21 cellular contexts compared by ENCODE assay signal in the genomic region with DNA sequence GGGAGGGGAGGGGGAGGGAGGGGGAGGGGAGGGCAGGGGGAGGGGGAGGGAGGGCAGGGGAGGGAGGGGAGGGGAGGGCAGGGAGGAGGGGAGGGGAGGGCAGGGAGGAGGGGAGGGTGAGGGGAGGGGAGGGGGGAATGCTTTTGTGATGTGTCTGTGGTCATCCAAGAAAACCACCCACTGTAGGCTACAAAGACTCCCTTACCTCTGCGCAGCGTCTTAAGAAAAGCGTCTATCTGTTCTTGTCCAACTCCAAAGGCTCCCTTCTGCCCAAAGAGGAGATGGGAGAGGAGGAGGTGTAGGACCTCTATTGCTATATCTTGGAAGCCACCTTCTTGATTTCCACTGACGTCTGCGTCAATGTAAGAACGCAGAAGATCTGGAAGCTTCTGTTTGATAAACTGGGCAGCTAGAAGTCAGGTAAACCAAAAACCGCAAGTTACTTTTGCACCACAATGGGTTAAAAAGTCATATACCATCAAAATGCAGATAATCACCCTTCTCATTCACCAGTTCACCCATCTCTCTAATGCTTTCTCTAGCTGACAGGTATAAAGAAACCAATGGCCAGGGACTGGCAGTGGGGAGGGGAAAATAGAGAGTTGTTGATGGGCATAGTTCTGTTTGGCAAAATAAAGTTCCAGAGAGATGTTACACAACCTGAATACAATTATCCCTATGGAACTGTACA.
"Had no signal": no experiment of that assay in that cellular context is flagged by ENCODE, and none has a peak within 500 bp of the region (broad histone marks: within the 10 kb centered on the region; RNA-seq: fewer than 3 reads in every experiment).

No MANE protein-coding gene starts in this region.

- H3K27me3 ChIP-seq: brain microvascular endothelial cell, esophagus muscularis mucosa had no signal

- H3K4me3 Mint-ChIP-seq: activated naive CD8-positive, alpha-beta T cell; central memory CD8-positive, alpha-beta T cell; naive thymus-derived CD4-positive, alpha-beta T cell; type B pancreatic cell had no signal

- H3K9me3 Mint-ChIP-seq: central memory CD8-positive, alpha-beta T cell; naive thymus-derived CD4-positive, alpha-beta T cell; type B pancreatic cell had no signal

- H3K4me1 ChIP-seq: prostate gland had no signal

- H3K27ac Mint-ChIP-seq: type B pancreatic cell had no signal

- H3K9me3 ChIP-seq: esophagus muscularis mucosa, prostate gland had no signal

- H3K4me3 ChIP-seq: coronary artery, esophagus muscularis mucosa, prostate gland, SK-N-MC had no signal

- ATAC-seq: naive thymus-derived CD4-positive, alpha-beta T cell; right cardiac atrium; stimulated activated naive CD8-positive, alpha-beta T cell treated with anti-CD3 and anti-CD28 coated beads, Interleukin-15, Interleukin-2, amounts not matched to agents 100 U/mL and 50 U/mL, for 24 hours had no signal

- H3K27me3 Mint-ChIP-seq: activated naive CD8-positive, alpha-beta T cell; central memory CD8-positive, alpha-beta T cell; naive thymus-derived CD4-positive, alpha-beta T cell; type B pancreatic cell had no signal

- DNase-seq: activated CD4-positive, CD25-positive, alpha-beta regulatory T cell treated with anti-CD3 and anti-CD28 coated beads, Interleukin-2, amount 50 U/mL, for 72 hours; activated CD8-positive, alpha-beta memory T cell treated with anti-CD3 and anti-CD28 coated beads for 24 hours; activated effector memory CD4-positive, alpha-beta T cell treated with Interleukin-2 at 50 U/mL for 16 hours; anterior cingulate cortex; brain microvascular endothelial cell; effector CD4-positive, alpha-beta T cell; islet precursor cell; naive thymus-derived CD4-positive, alpha-beta T cell; occipital lobe; right cardiac atrium; small intestine; stimulated activated CD4-positive, alpha-beta T cell treated with anti-CD3 and anti-CD28 coated beads, Interleukin-4, amount 100 ng/mL, for 4 hours; stimulated activated CD8-positive, alpha-beta memory T cell treated with anti-CD3 and anti-CD28 coated beads, Interleukin-4, amount 100 ng/mL, for 48 hours; stimulated activated naive CD8-positive, alpha-beta T cell treated with anti-CD3 and anti-CD28 coated beads, Interleukin-15, Interleukin-2, amounts not matched to agents 100 U/mL and 50 U/mL, for 24 hours had no signal

- H3K27ac ChIP-seq: brain microvascular endothelial cell, coronary artery, esophagus muscularis mucosa, prostate gland had no signal
